ENCODE assay signal across 10 cellular contexts in the genomic region with DNA sequence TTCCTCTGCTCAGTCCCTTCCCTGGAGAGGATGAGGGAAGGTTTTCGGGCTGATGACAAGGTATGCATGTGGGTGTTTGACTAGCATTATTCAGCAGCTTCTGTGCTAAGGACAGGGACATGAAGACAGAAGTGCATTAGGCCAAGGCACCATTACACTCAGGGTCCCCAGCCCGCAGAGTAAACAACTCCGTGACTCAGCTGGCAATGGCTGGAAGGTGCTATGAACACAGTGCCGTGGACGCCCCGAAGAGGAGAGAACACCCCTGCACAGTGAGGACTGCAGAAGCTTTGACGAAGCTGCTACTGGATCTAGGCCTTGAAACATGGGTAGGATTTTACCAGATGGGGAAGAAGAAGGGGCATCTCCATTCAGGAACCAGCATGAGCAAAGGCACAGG. TPM values are rescaled to one million over a fixed set of nuclear protein-coding genes. Genes with fewer than 3 reads are reported as not detected.
A peak's percentile ranks its signal among the peaks of the same experiment; 100 is the strongest.
DNase-seq lines count a peak whose midpoint lies in the region; ATAC-seq and TF ChIP-seq lines count a peak whose summit lies in the region.
"Had no signal": no experiment of that assay in that cellular context is flagged by ENCODE, and none has a peak within 500 bp of the region (broad histone marks: within the 10 kb centered on the region; RNA-seq: fewer than 3 reads in every experiment).

No MANE protein-coding gene starts in this region.

- intact Hi-C loops in left colon (cut with DNase I, micrococcal nuclease), result loop anchor here (2.0 to 10.0 kb wide), 3 partner anchors 133 to 205 kb away; partner anchors contain the start of gene AHCYL1 (in 1 of the 2)

- POLR2A ChIA-PET in WTC11 (lab: Charles Lee), result interaction anchor here (0.8 to 1.9 kb wide), 2 partner anchors 207 to 208 kb away, joined by 5 to 9 read pairs; partner anchors contain the start of gene AHCYL1

- no peak for DNase-seq in T-helper 2 cell treated with Interferon-gamma antibody and Interleukin-4, amounts not matched to agents 5 μg/mL and 100 μg/mL, for 36 hours (ENCODE audit: low spot score)
- DNase-seq in T-helper 2 cell (no peak), WTC11 (ENCODE audit: low spot score) (peak; percentile 6), left colon (peak; percentile 8 to 17), NCI-H2107 (lab: John Stamatoyannopoulos, UW) (no peak), HT-29 (ENCODE audit: low spot score) (no peak)
- DNase-seq in stimulated activated effector memory CD8-positive, alpha-beta T cell treated with anti-CD3 and anti-CD28 coated beads, Interleukin-12 subunit alpha, Interleukin-12 subunit beta, amount 100 ng/mL, for 72 hours (ENCODE audit: low spot score in 2 of 2), result no peak

- CTCF ChIA-PET in WTC11 (lab: Charles Lee), result interaction anchor here (0.7 to 17.4 kb wide), 38 partner anchors 9 to 288 kb away, joined by 3 to 341 read pairs (median 4); partner anchors contain the start of genes AHCYL1, CSF1, GNAI3 and STRIP1

- ATAC-seq in WTC11 (no peak), left colon (no peak), HG02970 (IDR thresholded peaks at IDR 0.05; ENCODE audit: low FRiP score, unreplicated experiment) (no peak)
- ATAC-seq in stimulated activated effector memory CD8-positive, alpha-beta T cell treated with anti-CD3 and anti-CD28 coated beads, Interleukin-12 subunit alpha, Interleukin-12 subunit beta, amount 100 ng/mL, for 72 hours, result no peak

- H3K36me3 Mint-ChIP-seq in T-helper 2 cell treated with Interferon-gamma antibody and Interleukin-4, amounts not matched to agents 5 μg/mL and 100 μg/mL, for 36 hours (ENCODE audit: low read depth), result peaks cover 7% of the 10 kb centered on the region
- H3K36me3 Mint-ChIP-seq in WTC11, result peaks cover 11% of the 10 kb centered on the region
- H3K36me3 Mint-ChIP-seq in stimulated activated effector memory CD8-positive, alpha-beta T cell treated with anti-CD3 and anti-CD28 coated beads, Interleukin-12 subunit alpha, Interleukin-12 subunit beta, amount 100 ng/mL, for 72 hours, result no peaks in the 10 kb centered on the region

- peaks cover 15% of the 10 kb centered on the region for H3K9me3 Mint-ChIP-seq in T-helper 2 cell treated with Interferon-gamma antibody and Interleukin-4, amounts not matched to agents 5 μg/mL and 100 μg/mL, for 36 hours
- peaks cover 25% of the 10 kb centered on the region for H3K9me3 Mint-ChIP-seq in WTC11
- no peaks in the 10 kb centered on the region for H3K9me3 Mint-ChIP-seq in stimulated activated effector memory CD8-positive, alpha-beta T cell treated with anti-CD3 and anti-CD28 coated beads, Interleukin-12 subunit alpha, Interleukin-12 subunit beta, amount 100 ng/mL, for 72 hours

- H3K4me3 Mint-ChIP-seq in T-helper 2 cell treated with Interferon-gamma antibody and Interleukin-4, amounts not matched to agents 5 μg/mL and 100 μg/mL, for 36 hours, result no peak overlapping the region
- no peak overlapping the region for H3K4me3 Mint-ChIP-seq in WTC11
- H3K4me3 Mint-ChIP-seq in stimulated activated effector memory CD8-positive, alpha-beta T cell treated with anti-CD3 and anti-CD28 coated beads, Interleukin-12 subunit alpha, Interleukin-12 subunit beta, amount 100 ng/mL, for 72 hours, result no peak overlapping the region

- peaks cover 3% of the 10 kb centered on the region for H3K27me3 Mint-ChIP-seq in T-helper 2 cell treated with Interferon-gamma antibody and Interleukin-4, amounts not matched to agents 5 μg/mL and 100 μg/mL, for 36 hours (ENCODE audit: low read depth)
- H3K27me3 Mint-ChIP-seq in WTC11 (ENCODE audit: low read depth), result peaks cover 9% of the 10 kb centered on the region

- peaks cover 16% of the 10 kb centered on the region for H3K4me1 Mint-ChIP-seq in T-helper 2 cell treated with Interferon-gamma antibody and Interleukin-4, amounts not matched to agents 5 μg/mL and 100 μg/mL, for 36 hours (ENCODE audit: low read depth)
- H3K4me1 Mint-ChIP-seq in WTC11, result peaks cover 9% of the 10 kb centered on the region
- peaks cover 15% of the 10 kb centered on the region for H3K4me1 Mint-ChIP-seq in stimulated activated effector memory CD8-positive, alpha-beta T cell treated with anti-CD3 and anti-CD28 coated beads, Interleukin-12 subunit alpha, Interleukin-12 subunit beta, amount 100 ng/mL, for 72 hours

- H3K27ac Mint-ChIP-seq in T-helper 2 cell treated with Interferon-gamma antibody and Interleukin-4, amounts not matched to agents 5 μg/mL and 100 μg/mL, for 36 hours, result peak overlapping the region; percentile 29
- H3K27ac Mint-ChIP-seq in WTC11, result no peak overlapping the region; the same call in 1 of the 2 replicates
- H3K27ac Mint-ChIP-seq in stimulated activated effector memory CD8-positive, alpha-beta T cell treated with anti-CD3 and anti-CD28 coated beads, Interleukin-12 subunit alpha, Interleukin-12 subunit beta, amount 100 ng/mL, for 72 hours, result peak overlapping the region; percentile 50

- no peak for TF ChIP-seq CTCF in WTC11 (IDR thresholded peaks at IDR 0.05)

TF ChIP-seq in WTC11, 78 proteins besides CTCF, POLR2A, EP300 and RAD21:
- TF ChIP-seq TEAD1 (CRISPR knock-in tag; IDR thresholded peaks at IDR 0.05) (no peak), ZNF263 (CRISPR knock-in tag; IDR thresholded peaks at IDR 0.05; ENCODE audit: low read depth) (no peak), FOXK1 (CRISPR knock-in tag; IDR thresholded peaks at IDR 0.05) (no peak), SMAD3 (CRISPR knock-in tag; IDR thresholded peaks at IDR 0.05; ENCODE audit: borderline replicate concordance) (no peak), MAX (CRISPR knock-in tag; IDR thresholded peaks at IDR 0.05) (no peak), SOX15 (CRISPR knock-in tag; IDR thresholded peaks at IDR 0.05) (no peak), E2F5 (CRISPR knock-in tag; IDR thresholded peaks at IDR 0.05) (no peak), ELF4 (CRISPR knock-in tag; IDR thresholded peaks at IDR 0.05; ENCODE audit: low read depth) (no peak), SMAD4 (CRISPR knock-in tag; IDR thresholded peaks at IDR 0.05) (no peak), NR1H2 (CRISPR knock-in tag; IDR thresholded peaks at IDR 0.05) (no peak), OVOL2 (CRISPR knock-in tag; IDR thresholded peaks at IDR 0.05; ENCODE audit: borderline replicate concordance) (no peak), CREM (CRISPR knock-in tag; IDR thresholded peaks at IDR 0.05) (no peak), IRF2 (CRISPR knock-in tag; IDR thresholded peaks at IDR 0.05; ENCODE audit: borderline replicate concordance, low read depth) (no peak), HMGA2 (CRISPR knock-in tag; IDR thresholded peaks at IDR 0.05) (no peak), ZNF138 (CRISPR knock-in tag; conservative IDR thresholded peaks at IDR 0.05) (no peak)
- TF ChIP-seq, protein P1, sequence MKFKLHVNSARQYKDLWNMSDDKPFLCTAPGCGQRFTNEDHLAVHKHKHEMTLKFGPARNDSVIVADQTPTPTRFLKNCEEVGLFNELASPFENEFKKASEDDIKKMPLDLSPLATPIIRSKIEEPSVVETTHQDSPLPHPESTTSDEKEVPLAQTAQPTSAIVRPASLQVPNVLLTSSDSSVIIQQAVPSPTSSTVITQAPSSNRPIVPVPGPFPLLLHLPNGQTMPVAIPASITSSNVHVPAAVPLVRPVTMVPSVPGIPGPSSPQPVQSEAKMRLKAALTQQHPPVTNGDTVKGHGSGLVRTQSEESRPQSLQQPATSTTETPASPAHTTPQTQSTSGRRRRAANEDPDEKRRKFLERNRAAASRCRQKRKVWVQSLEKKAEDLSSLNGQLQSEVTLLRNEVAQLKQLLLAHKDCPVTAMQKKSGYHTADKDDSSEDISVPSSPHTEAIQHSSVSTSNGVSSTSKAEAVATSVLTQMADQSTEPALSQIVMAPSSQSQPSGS (CRISPR knock-in tag; IDR thresholded peaks at IDR 0.05; ENCODE audit: borderline replicate concordance, low read depth), result no peak

RNA-seq across cellular contexts. Expression of gene EPS8L3, which starts 13.7 kb away (rescaled TPM):
- total RNA-seq in WTC11 (2021), result 0.17 to 0.41 TPM in 2 of 3 replicates, not detected in the other
- total RNA-seq in left colon, result 100 to 1,000 TPM; 327 to 349 TPM
- total RNA-seq in HT-29 (2014; rRNA removed; shearing (Covaris generic)), result 107 and 120 TPM in 2 replicates
- total RNA-seq: MCF 10A, thyroid gland had no signal

RNA-seq across cellular contexts. Expression of gene GSTM3, which starts 36.6 kb away (rescaled TPM):
- 2.2 to 3.5 TPM (median 3.3 TPM) in 3 replicates for total RNA-seq in WTC11 (2021)
- 1 to 10 TPM; 4.1 to 8.7 TPM for total RNA-seq in left colon
- not detected in 2 replicates for total RNA-seq in HT-29 (2014; rRNA removed; shearing (Covaris generic))
- total RNA-seq: MCF 10A had no signal

Comparison
In these comparisons a context has a peak if more than half of its experiments do, and no peak if none do; other contexts are left out.
1. DNase-seq: peak in WTC11 (single experiment) and left colon (2 of 2); none in T-helper 2 cell treated with Interferon-gamma antibody and Interleukin-4, amounts not matched to agents 5 μg/mL and 100 μg/mL, for 36 hours (single experiment), T-helper 2 cell (0 of 5), stimulated activated effector memory CD8-positive, alpha-beta T cell treated with anti-CD3 and anti-CD28 coated beads, Interleukin-12 subunit alpha, Interleukin-12 subunit beta, amount 100 ng/mL, for 72 hours (0 of 2), NCI-H2107 (single experiment) and HT-29 (single experiment).
2. RNA of gene EPS8L3, which starts 13.7 kb away (total RNA-seq): 327 to 349 TPM in left colon and 107 to 120 TPM in HT-29; 0.17 to 0.41 TPM in WTC11; every median in the first group is over 10 times any median in the second.